Comparison of ENCODE assay signal across 1 cellular context in genomic region chr11:74170694-74171629, GRCh38.
TF ChIP-seq lines count a peak whose summit lies in the region.

A gene with protein sequence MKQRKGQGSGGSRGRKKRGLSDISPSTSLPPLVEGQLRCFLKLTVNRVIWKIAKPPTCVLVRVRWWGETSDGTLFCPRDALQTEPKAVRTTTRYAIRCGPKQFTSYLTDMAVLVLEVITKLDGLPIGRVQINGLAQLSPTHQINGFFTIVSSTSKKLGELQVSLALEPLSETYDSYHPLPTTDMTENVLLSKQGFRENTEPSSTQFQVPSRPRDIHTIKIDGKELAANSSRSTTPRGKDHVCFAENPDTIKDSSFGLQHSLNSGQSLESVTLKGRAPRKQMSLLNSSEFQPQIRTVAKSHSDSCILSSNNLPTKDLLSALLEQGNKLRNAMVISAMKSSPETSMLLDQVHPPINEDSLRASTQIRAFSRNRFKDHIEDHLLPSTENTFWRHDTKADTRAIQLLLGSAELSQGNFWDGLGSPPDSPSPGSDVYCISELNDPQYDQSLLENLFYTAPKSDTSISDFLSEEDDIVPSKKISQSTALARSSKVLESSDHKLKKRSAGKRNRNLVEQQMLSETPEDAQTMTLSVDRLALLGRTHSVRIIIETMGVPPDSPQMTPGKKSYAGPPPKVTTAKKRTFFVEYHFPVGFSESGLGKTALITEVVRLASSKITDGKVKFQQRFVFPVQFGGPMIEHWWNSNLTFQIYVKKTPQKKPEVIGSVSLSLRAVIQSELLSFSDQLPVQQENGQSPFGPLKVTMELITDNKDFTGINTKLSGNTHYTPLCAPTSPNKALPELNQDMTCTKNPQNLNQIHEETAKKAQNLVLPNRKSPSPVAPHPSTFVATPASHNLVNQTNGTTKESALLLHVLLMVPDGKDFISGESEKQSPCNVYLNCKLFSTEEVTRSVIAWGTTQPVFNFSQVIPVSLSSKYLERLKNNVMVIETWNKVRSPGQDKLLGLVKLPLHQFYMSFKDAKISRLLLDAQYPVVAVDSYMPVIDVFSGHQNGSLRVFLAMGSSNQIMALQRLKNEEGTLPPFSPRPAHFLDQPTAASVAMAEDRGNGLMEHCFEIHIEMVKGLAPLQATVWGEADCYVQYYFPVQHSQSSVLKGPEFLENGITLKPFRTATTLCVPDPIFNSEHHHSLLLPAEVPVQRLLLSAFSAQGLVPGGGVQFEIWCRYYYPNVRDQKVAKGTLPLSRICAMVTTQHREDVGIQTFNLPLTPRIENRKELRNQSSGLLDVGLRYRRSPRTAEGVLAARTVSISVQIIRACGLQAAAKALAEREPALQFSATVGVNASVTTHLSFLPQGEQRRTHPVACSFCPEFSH (N-terminal part only) (minus strand): TSS chr11:74171002. CDS start chr11:74170792, 210 bp downstream.
Gene PPME1, plus strand, starts transcription at chr11:74171289. Its CDS starts 133 bp downstream, at chr11:74171422.

TF ChIP-seq in HepG2, 621 proteins besides CTCF, POLR2A, EP300 and RAD21 (continued from another document and continues in another):
- peak; percentile 31; the same call in 1 of the 2 replicates for TF ChIP-seq ZNF724P (CRISPR knock-in tag; IDR thresholded peaks at IDR 0.05; ENCODE audit: borderline replicate concordance)
- no peak for TF ChIP-seq FOXO1 (CRISPR knock-in tag; IDR thresholded peaks at IDR 0.05)
- TF ChIP-seq CCDC6 (CRISPR knock-in tag; IDR thresholded peaks at IDR 0.05), result no peak; the same call in 1 of the 2 replicates
- peak; percentile 94; the same call in 1 of the 2 replicates for TF ChIP-seq MEIS1 (CRISPR knock-in tag; IDR thresholded peaks at IDR 0.05; ENCODE audit: borderline replicate concordance)
- no peak for TF ChIP-seq CREB3 (CRISPR knock-in tag; IDR thresholded peaks at IDR 0.05)
- TF ChIP-seq BCL3 (CRISPR knock-in tag; IDR thresholded peaks at IDR 0.05), result peak; percentile 76; the same call in 1 of the 2 replicates
- peak; percentile 51; the same call in 1 of the 2 replicates for TF ChIP-seq ZNF263 (CRISPR knock-in tag; IDR thresholded peaks at IDR 0.05)
- TF ChIP-seq CEBPB (IDR thresholded peaks at IDR 0.05; ENCODE audit: borderline replicate concordance, low read depth, low read length), result peak; percentile 14; the same call in 1 of the 2 replicates
- TF ChIP-seq ZMYM3 (CRISPR knock-in tag; IDR thresholded peaks at IDR 0.05), result no peak
- TF ChIP-seq ZSCAN20 (CRISPR knock-in tag; IDR thresholded peaks at IDR 0.05; ENCODE audit: borderline replicate concordance), result no peak
- no peak for TF ChIP-seq TRIM22 (IDR thresholded peaks at IDR 0.05)
- no peak for TF ChIP-seq ZNF7 (CRISPR knock-in tag; IDR thresholded peaks at IDR 0.05)
- TF ChIP-seq ZNF3 (CRISPR knock-in tag; IDR thresholded peaks at IDR 0.05), result no peak
- no peak for TF ChIP-seq SCMH1 (CRISPR knock-in tag; IDR thresholded peaks at IDR 0.05; ENCODE audit: borderline replicate concordance)
- no peak for TF ChIP-seq PCBP1 (IDR thresholded peaks at IDR 0.05; ENCODE audit: borderline replicate concordance, low read depth, low read length)
- TF ChIP-seq, protein P1, sequence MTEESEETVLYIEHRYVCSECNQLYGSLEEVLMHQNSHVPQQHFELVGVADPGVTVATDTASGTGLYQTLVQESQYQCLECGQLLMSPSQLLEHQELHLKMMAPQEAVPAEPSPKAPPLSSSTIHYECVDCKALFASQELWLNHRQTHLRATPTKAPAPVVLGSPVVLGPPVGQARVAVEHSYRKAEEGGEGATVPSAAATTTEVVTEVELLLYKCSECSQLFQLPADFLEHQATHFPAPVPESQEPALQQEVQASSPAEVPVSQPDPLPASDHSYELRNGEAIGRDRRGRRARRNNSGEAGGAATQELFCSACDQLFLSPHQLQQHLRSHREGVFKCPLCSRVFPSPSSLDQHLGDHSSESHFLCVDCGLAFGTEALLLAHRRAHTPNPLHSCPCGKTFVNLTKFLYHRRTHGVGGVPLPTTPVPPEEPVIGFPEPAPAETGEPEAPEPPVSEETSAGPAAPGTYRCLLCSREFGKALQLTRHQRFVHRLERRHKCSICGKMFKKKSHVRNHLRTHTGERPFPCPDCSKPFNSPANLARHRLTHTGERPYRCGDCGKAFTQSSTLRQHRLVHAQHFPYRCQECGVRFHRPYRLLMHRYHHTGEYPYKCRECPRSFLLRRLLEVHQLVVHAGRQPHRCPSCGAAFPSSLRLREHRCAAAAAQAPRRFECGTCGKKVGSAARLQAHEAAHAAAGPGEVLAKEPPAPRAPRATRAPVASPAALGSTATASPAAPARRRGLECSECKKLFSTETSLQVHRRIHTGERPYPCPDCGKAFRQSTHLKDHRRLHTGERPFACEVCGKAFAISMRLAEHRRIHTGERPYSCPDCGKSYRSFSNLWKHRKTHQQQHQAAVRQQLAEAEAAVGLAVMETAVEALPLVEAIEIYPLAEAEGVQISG (CRISPR knock-in tag; IDR thresholded peaks at IDR 0.05), result peak; percentile 91
- 0 out of 2 replicates have a peak, but pooled peaks have one; percentile 36 for TF ChIP-seq ZNF512 (CRISPR knock-in tag; IDR thresholded peaks at IDR 0.05)
- TF ChIP-seq IKZF1 (IDR thresholded peaks at IDR 0.05), result no peak
- TF ChIP-seq RBFOX2 (IDR thresholded peaks at IDR 0.05; ENCODE audit: low read depth, low read length), result peak; percentile 80
- TF ChIP-seq ZNF282 (IDR thresholded peaks at IDR 0.05; ENCODE audit: partially characterized antibody), result no peak
- no peak for TF ChIP-seq SNRNP70 (IDR thresholded peaks at IDR 0.05; ENCODE audit: low read depth, low read length)
- TF ChIP-seq RBM39 (IDR thresholded peaks at IDR 0.05; ENCODE audit: low read depth, low read length, poor library complexity, severe bottlenecking), result no peak
- TF ChIP-seq ASH2L (IDR thresholded peaks at IDR 0.05; ENCODE audit: insufficient read length, low read depth, low read length), result peak; percentile 80
- TF ChIP-seq SIN3B (IDR thresholded peaks at IDR 0.05; ENCODE audit: low read length), result no peak; the same call in 1 of the 2 replicates
- TF ChIP-seq TOE1 (CRISPR knock-in tag; IDR thresholded peaks at IDR 0.05), result no peak
- TF ChIP-seq ZNF350 (CRISPR knock-in tag; IDR thresholded peaks at IDR 0.05; ENCODE audit: borderline replicate concordance, low read depth), result peak; percentile 86; the same call in 1 of the 2 replicates
- 0 out of 2 replicates have a peak, but pooled peaks have one; percentile 70 for TF ChIP-seq ZNF749 (CRISPR knock-in tag; IDR thresholded peaks at IDR 0.05; ENCODE audit: borderline replicate concordance)
- no peak for TF ChIP-seq KLF13 (CRISPR knock-in tag; IDR thresholded peaks at IDR 0.05)
- peak; percentile 61; the same call in 1 of the 2 replicates for TF ChIP-seq ZNF780A (CRISPR knock-in tag; IDR thresholded peaks at IDR 0.05)
- TF ChIP-seq HDAC1 (CRISPR knock-in tag; IDR thresholded peaks at IDR 0.05), result peak; percentile 67
- TF ChIP-seq ZMYM4 (CRISPR knock-in tag; IDR thresholded peaks at IDR 0.05), result peak; percentile 91
- TF ChIP-seq MED8 (CRISPR knock-in tag; IDR thresholded peaks at IDR 0.05; ENCODE audit: insufficient replicate concordance), result no peak
- TF ChIP-seq ZNF850 (CRISPR knock-in tag; conservative IDR thresholded peaks at IDR 0.05), result 0 out of 2 replicates have a peak, but pooled peaks have one; percentile 77
- no peak for TF ChIP-seq MTA3 (CRISPR knock-in tag; IDR thresholded peaks at IDR 0.05)
- TF ChIP-seq ZNF598 (CRISPR knock-in tag; IDR thresholded peaks at IDR 0.05; ENCODE audit: borderline replicate concordance), result peak; percentile 55; the same call in 1 of the 2 replicates
- TF ChIP-seq PAX8 (CRISPR knock-in tag; IDR thresholded peaks at IDR 0.05; ENCODE audit: borderline replicate concordance), result no peak
- TF ChIP-seq FOXK1 (CRISPR knock-in tag; IDR thresholded peaks at IDR 0.05; ENCODE audit: borderline replicate concordance, low read depth), result peak; percentile 66; the same call in 1 of the 2 replicates
- no peak; the same call in 1 of the 2 replicates for TF ChIP-seq IRX3 (CRISPR knock-in tag; IDR thresholded peaks at IDR 0.05; ENCODE audit: borderline replicate concordance, low read depth)
- TF ChIP-seq ZC3H13 (CRISPR knock-in tag; IDR thresholded peaks at IDR 0.05), result no peak
- no peak for TF ChIP-seq NFATC3 (CRISPR knock-in tag; IDR thresholded peaks at IDR 0.05)
- TF ChIP-seq SP1 (IDR thresholded peaks at IDR 0.05), result no peak
- TF ChIP-seq SP1 (CRISPR knock-in tag; IDR thresholded peaks at IDR 0.05), result peak; percentile 90
- no peak for TF ChIP-seq ZNF24 (IDR thresholded peaks at IDR 0.05)
- TF ChIP-seq PHF21A (CRISPR knock-in tag; IDR thresholded peaks at IDR 0.05), result peak; percentile 80; the same call in 1 of the 2 replicates
- no peak for TF ChIP-seq PLRG1 (conservative IDR thresholded peaks at IDR 0.05)
- 0 out of 2 replicates have a peak, but pooled peaks have one; percentile 41 for TF ChIP-seq ZNF326 (CRISPR knock-in tag; IDR thresholded peaks at IDR 0.05; ENCODE audit: borderline replicate concordance)
- 0 out of 2 replicates have a peak, but pooled peaks have one; percentile 53 for TF ChIP-seq ZBTB43 (CRISPR knock-in tag; conservative IDR thresholded peaks at IDR 0.05)
- TF ChIP-seq KDM4B (CRISPR knock-in tag; IDR thresholded peaks at IDR 0.05), result no peak
- 0 out of 2 replicates have a peak, but pooled peaks have one; percentile 39 for TF ChIP-seq JUN (CRISPR knock-in tag; IDR thresholded peaks at IDR 0.05)
- TF ChIP-seq ZNF12 (CRISPR knock-in tag; IDR thresholded peaks at IDR 0.05), result 0 out of 2 replicates have a peak, but pooled peaks have one; percentile 22
- TF ChIP-seq ARNT2 (CRISPR knock-in tag; IDR thresholded peaks at IDR 0.05; ENCODE audit: low read depth), result peak; percentile 74
- TF ChIP-seq KLF9 (CRISPR knock-in tag; IDR thresholded peaks at IDR 0.05; ENCODE audit: low read depth), result peak; percentile 39; the same call in 1 of the 2 replicates
- TF ChIP-seq ZNF17 (CRISPR knock-in tag; IDR thresholded peaks at IDR 0.05), result no peak
- TF ChIP-seq SMAD3 (CRISPR knock-in tag; IDR thresholded peaks at IDR 0.05), result peak; percentile 68
- TF ChIP-seq GATAD1 (CRISPR knock-in tag; IDR thresholded peaks at IDR 0.05), result peak; percentile 84
- TF ChIP-seq GLI4 (CRISPR knock-in tag; IDR thresholded peaks at IDR 0.05; ENCODE audit: borderline replicate concordance), result peak; percentile 80; the same call in 1 of the 2 replicates
